Comparison of ENCODE assay signal across 1 cellular context in the genomic region with DNA sequence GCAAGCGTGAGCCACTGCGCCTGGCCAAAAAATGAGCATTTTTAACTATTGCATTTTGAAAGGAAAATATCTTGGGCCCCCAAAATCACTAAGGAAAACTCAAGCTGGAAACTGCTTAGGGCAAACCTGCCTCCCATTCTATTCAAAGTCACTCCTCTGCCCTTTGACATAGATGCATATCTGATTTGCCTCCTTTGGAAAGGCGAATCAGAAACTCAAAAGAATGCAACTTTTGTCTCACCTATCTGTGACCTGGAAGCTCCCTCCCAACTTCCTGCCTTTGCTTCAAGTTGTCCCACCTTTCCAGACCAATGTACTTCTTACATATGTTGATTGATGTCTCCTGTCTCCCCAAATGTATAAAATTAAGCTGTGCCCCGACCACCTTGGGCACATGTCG.
TF ChIP-seq lines count a peak whose summit lies in the region.
"Not testable (repeated sequence)": the region's sequence is repeated elsewhere in the genome, so short reads cannot be mapped to it uniquely, and the experiment has no call there.

No MANE protein-coding gene starts in this region.

TF ChIP-seq in K562, 482 proteins besides CTCF, POLR2A, EP300 and RAD21:
- TF ChIP-seq NR2C2 (CRISPR knock-in tag; IDR thresholded peaks at IDR 0.05): not testable (repeated sequence)
- TF ChIP-seq NR2C2 (tag; IDR thresholded peaks at IDR 0.05): peak; percentile 53; the same call in 1 of the 2 replicates
- TF ChIP-seq, protein P1, sequence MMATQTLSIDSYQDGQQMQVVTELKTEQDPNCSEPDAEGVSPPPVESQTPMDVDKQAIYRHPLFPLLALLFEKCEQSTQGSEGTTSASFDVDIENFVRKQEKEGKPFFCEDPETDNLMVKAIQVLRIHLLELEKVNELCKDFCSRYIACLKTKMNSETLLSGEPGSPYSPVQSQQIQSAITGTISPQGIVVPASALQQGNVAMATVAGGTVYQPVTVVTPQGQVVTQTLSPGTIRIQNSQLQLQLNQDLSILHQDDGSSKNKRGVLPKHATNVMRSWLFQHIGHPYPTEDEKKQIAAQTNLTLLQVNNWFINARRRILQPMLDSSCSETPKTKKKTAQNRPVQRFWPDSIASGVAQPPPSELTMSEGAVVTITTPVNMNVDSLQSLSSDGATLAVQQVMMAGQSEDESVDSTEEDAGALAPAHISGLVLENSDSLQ (IDR thresholded peaks at IDR 0.05): peak; percentile 57
- TF ChIP-seq NR2C1 (IDR thresholded peaks at IDR 0.05): peak; percentile 56
- TF ChIP-seq NR2C1 (tag; IDR thresholded peaks at IDR 0.05): peak; percentile 69
